Comparison of ENCODE assay signal across 9 cellular contexts in genomic region chr10:84008878-84009277, GRCh38.
DNase-seq lines count a peak whose midpoint lies in the region; ATAC-seq and TF ChIP-seq lines count a peak whose summit lies in the region.
"Had no signal": no experiment of that assay in that cellular context is flagged by ENCODE, and none has a peak within 500 bp of the region (broad histone marks: within the 10 kb centered on the region; RNA-seq: fewer than 3 reads in every experiment).

No MANE protein-coding gene starts in this region.

- H3K9me2 ChIP-seq in neural cell (ENCODE audit: insufficient read depth, low read length): no peaks in the 10 kb centered on the region

- H3K36me3 ChIP-seq in adrenal gland (replicated peaks in 1 of 2): no peaks in the 10 kb centered on the region
- H3K36me3 ChIP-seq in neural cell (ENCODE audit: insufficient read depth, low read length): no peaks in the 10 kb centered on the region
- H3K36me3 ChIP-seq: BLaER1 treated with 17β-estradiol and CSF1 and Interleukin-3, amounts not matched to agents 10 nM and 100 nM had no signal

- ATAC-seq in GM21526 (IDR thresholded peaks at IDR 0.05; ENCODE audit: low FRiP score, unreplicated experiment): peak; percentile 52

- no peak for TF ChIP-seq EP300 in neural cell (conservative IDR thresholded peaks at IDR 0.05; ENCODE audit: poor library complexity, severe bottlenecking)

- no peaks in the 10 kb centered on the region for H3K27me3 ChIP-seq in adrenal gland
- no peaks in the 10 kb centered on the region for H3K27me3 ChIP-seq in neural cell (ENCODE audit: insufficient read depth, low read depth, low read length)
- H3K27me3 ChIP-seq: BLaER1 treated with 17β-estradiol and CSF1 and Interleukin-3, amounts not matched to agents 10 nM and 100 nM had no signal

- no peak overlapping the region for H3K4me3 ChIP-seq in adrenal gland
- H3K4me3 ChIP-seq in neural cell (ENCODE audit: low read length): no peak overlapping the region
- H3K4me3 ChIP-seq: BLaER1 treated with 17β-estradiol and CSF1 and Interleukin-3, amounts not matched to agents 10 nM and 100 nM had no signal

- H3K9me3 ChIP-seq in adrenal gland (replicated peaks in 1 of 3): no peaks in the 10 kb centered on the region
- H3K9me3 ChIP-seq in neural cell (ENCODE audit: low read length): no peaks in the 10 kb centered on the region

- no peak overlapping the region for H3K9ac ChIP-seq in neural cell (ENCODE audit: low read length)
- H3K9ac ChIP-seq: BLaER1 treated with 17β-estradiol and CSF1 and Interleukin-3, amounts not matched to agents 10 nM and 100 nM had no signal

- TF ChIP-seq RAD21 in neural cell (conservative IDR thresholded peaks at IDR 0.05): no peak

- WGBS in adrenal gland, 4 donors: 35 to 42% (median 40%) methylated on average over 3 of the region's 3 CpGs

- H3K27ac ChIP-seq in adrenal gland (no peak overlapping the region), neural cell (ENCODE audit: low read length) (no peak overlapping the region)
- H3K27ac ChIP-seq: BLaER1 treated with 17β-estradiol and CSF1 and Interleukin-3, amounts not matched to agents 10 nM and 100 nM had no signal

- no peaks in the 10 kb centered on the region for H3K4me1 ChIP-seq in adrenal gland (replicated peaks in 1 of 2)

- no peak overlapping the region for H2AFZ ChIP-seq in neural cell (ENCODE audit: low read depth, low read length)

- TF ChIP-seq CTCF in adrenal gland (IDR thresholded peaks at IDR 0.05): peak; percentile 4 to 55 (median 38)
- TF ChIP-seq CTCF in neural cell (IDR thresholded peaks at IDR 0.05; ENCODE audit: poor library complexity, severe bottlenecking): peak; percentile 36

- DNase-seq in NCI-H146 (lab: John Stamatoyannopoulos, UW) (peak; percentile 15), NCI-H146 treated with DMSO at 0.1 percent for 48 hours (lab: John Stamatoyannopoulos, UW; ENCODE audit: unreplicated experiment) (no peak), MV-4-11 (lab: John Stamatoyannopoulos, UW) (peak; percentile 59), adrenal gland (peak in 4 of 7 donors; percentile 10 to 31 (median 20)), NCI-H1436 treated with DMSO at 0.1 percent for 48 hours (lab: John Stamatoyannopoulos, UW) (no peak), islet precursor cell (no peak)

- TF ChIP-seq POLR2A in adrenal gland (IDR thresholded peaks at IDR 0.05): no peak

- H3K79me2 ChIP-seq in neural cell (replicated peaks; ENCODE audit: insufficient read depth, low read length): no peaks in the 10 kb centered on the region

- H3K4me2 ChIP-seq in neural cell (ENCODE audit: low read length): no peak overlapping the region
- H3K4me2 ChIP-seq: BLaER1 treated with 17β-estradiol and CSF1 and Interleukin-3, amounts not matched to agents 10 nM and 100 nM had no signal

- intact Hi-C loops in adrenal gland (cut with DNase I): no loop called here

- H4K20me1 ChIP-seq in neural cell (ENCODE audit: insufficient read depth): no peaks in the 10 kb centered on the region
- H4K20me1 ChIP-seq: BLaER1 treated with 17β-estradiol and CSF1 and Interleukin-3, amounts not matched to agents 10 nM and 100 nM had no signal

- H3F3A ChIP-seq in neural cell (ENCODE audit: insufficient read depth, low read length, poor library complexity, severe bottlenecking): no peaks in the 10 kb centered on the region

TF ChIP-seq in neural cell, 6 proteins besides CTCF, POLR2A, EP300 and RAD21:
- TF ChIP-seq REST (IDR thresholded peaks at IDR 0.05; ENCODE audit: borderline replicate concordance) (no peak), SMC3 (conservative IDR thresholded peaks at IDR 0.05; ENCODE audit: poor library complexity) (no peak), POLR2AphosphoS5 (IDR thresholded peaks at IDR 0.05) (no peak), TAF1 (IDR thresholded peaks at IDR 0.05; ENCODE audit: low read depth) (no peak), EZH2 (IDR thresholded peaks at IDR 0.05; ENCODE audit: borderline replicate concordance, insufficient read depth, low read length, poor library complexity, severe bottlenecking) (no peak), MXI1 (conservative IDR thresholded peaks at IDR 0.05; ENCODE audit: poor library complexity, severe bottlenecking) (no peak)

Comparison
In these comparisons a context has a peak if more than half of its experiments do, and no peak if none do; other contexts are left out.
1. DNase-seq: peak in NCI-H146 (single experiment), MV-4-11 (single experiment) and adrenal gland (4 of 7); none in NCI-H146 treated with DMSO at 0.1 percent for 48 hours (single experiment), NCI-H1436 treated with DMSO at 0.1 percent for 48 hours (single experiment) and islet precursor cell (single experiment).